In genomic region chr5:64147849-64148441, GRCh38 we compare ENCODE assay signal across 8 cellular contexts. TPM values are rescaled to one million over a fixed set of nuclear protein-coding genes. Genes with fewer than 3 reads are reported as not detected.
DNase-seq lines count a peak whose midpoint lies in the region; ATAC-seq and TF ChIP-seq lines count a peak whose summit lies in the region.

No MANE protein-coding gene starts in this region.

- H3K4me1 ChIP-seq in HEK293 (ENCODE audit: control insufficient read depth, insufficient read depth, low read length): no peaks in the 10 kb centered on the region
- H3K4me1 ChIP-seq in lung (ENCODE audit: control insufficient read depth in 2 of 2, insufficient read depth in 2 of 2, low read length in 2 of 2): peaks cover 0 to 3% of the 10 kb centered on the region in 2 donors

- DNase-seq in ELF-1 (ENCODE audit: low read depth, low spot score): peak; percentile 72
- peak; percentile 15 for DNase-seq in NCI-H82 treated with DMSO at 0.1 percent for 48 hours (lab: John Stamatoyannopoulos, UW; ENCODE audit: unreplicated experiment)
- DNase-seq in dermis microvascular lymphatic vessel endothelial cell (ENCODE audit: low read depth in 2 of 2): peak; percentile 33 to 45
- peak; percentile 56 for DNase-seq in lung (ENCODE audit: low spot score)

- CTCF ChIA-PET in HEK293 (lab: Yijun Ruan, JAX): interaction anchor here (0.6 to 4.1 kb wide), 35 partner anchors 8 to 1364 kb away, joined by 3 to 42 read pairs (median 4); no protein-coding TSS in a partner anchor

- H3K27ac ChIP-seq in HEK293 (ENCODE audit: extremely low read depth, low read depth, low read length): no peak overlapping the region
- no peak overlapping the region for H3K27ac ChIP-seq in lung (ENCODE audit: low read depth in 1 of 2, low read length in 1 of 2)

- POLR2A ChIA-PET in HEK293 (lab: Yijun Ruan, JAX): interaction anchor here (0.6 kb wide), 1 partner anchor 290 kb away, joined by 4 read pairs; no protein-coding TSS in a partner anchor

- no peak overlapping the region for H3K4me3 ChIP-seq in HEK293 (ENCODE audit: low read depth, low read length)
- no peak overlapping the region for H3K4me3 ChIP-seq in lung

- no peaks in the 10 kb centered on the region for H3K36me3 ChIP-seq in HEK293 (ENCODE audit: control insufficient read depth in 2 of 2, insufficient read depth in 1 of 2, low read length in 2 of 2)
- no peaks in the 10 kb centered on the region for H3K36me3 ChIP-seq in lung (ENCODE audit: control insufficient read depth in 2 of 2, insufficient read depth in 2 of 2, low read length in 2 of 2)

- H3K27me3 ChIP-seq in lung (ENCODE audit: control insufficient read depth, insufficient read depth): no peaks in the 10 kb centered on the region

- peak; percentile 64; the same call in 1 of the 2 replicates for TF ChIP-seq CTCF in HEK293 (tag by site-specific recombination; IDR thresholded peaks at IDR 0.05)
- TF ChIP-seq CTCF in lung (IDR thresholded peaks at IDR 0.05; ENCODE audit: control extremely low read depth, extremely low read depth): peak; percentile 41

- WGBS in lung, 2 donors: 18 to 28% methylated on average over 7 of the region's 7 CpGs

- ATAC-seq in lung (ENCODE audit: insufficient read depth, low FRiP score): peak; percentile 63
- ATAC-seq in GM21526 (IDR thresholded peaks at IDR 0.05; ENCODE audit: low FRiP score, unreplicated experiment): no peak
- no peak for ATAC-seq in GM18858 (IDR thresholded peaks at IDR 0.05; ENCODE audit: unreplicated experiment)
- no peak for ATAC-seq in HG03025 (IDR thresholded peaks at IDR 0.05; ENCODE audit: low FRiP score, unreplicated experiment)

- no peaks in the 10 kb centered on the region for H3K9me3 ChIP-seq in HEK293 (ENCODE audit: control insufficient read depth, insufficient read depth, low read depth, low read length)
- H3K9me3 ChIP-seq in lung (ENCODE audit: control insufficient read depth in 2 of 2, insufficient read depth in 1 of 2, low read length in 1 of 2): peaks cover 0 to 5% of the 10 kb centered on the region in 2 donors

TF ChIP-seq in HEK293, 187 proteins besides CTCF, POLR2A, EP300 and RAD21:
- TF ChIP-seq ZNF660 (tag by site-specific recombination; IDR thresholded peaks at IDR 0.05): peak; percentile 64
- TF ChIP-seq ZNF654 (tag by site-specific recombination; IDR thresholded peaks at IDR 0.05; ENCODE audit: low read depth): peak; percentile 91
- TF ChIP-seq, protein P1, sequence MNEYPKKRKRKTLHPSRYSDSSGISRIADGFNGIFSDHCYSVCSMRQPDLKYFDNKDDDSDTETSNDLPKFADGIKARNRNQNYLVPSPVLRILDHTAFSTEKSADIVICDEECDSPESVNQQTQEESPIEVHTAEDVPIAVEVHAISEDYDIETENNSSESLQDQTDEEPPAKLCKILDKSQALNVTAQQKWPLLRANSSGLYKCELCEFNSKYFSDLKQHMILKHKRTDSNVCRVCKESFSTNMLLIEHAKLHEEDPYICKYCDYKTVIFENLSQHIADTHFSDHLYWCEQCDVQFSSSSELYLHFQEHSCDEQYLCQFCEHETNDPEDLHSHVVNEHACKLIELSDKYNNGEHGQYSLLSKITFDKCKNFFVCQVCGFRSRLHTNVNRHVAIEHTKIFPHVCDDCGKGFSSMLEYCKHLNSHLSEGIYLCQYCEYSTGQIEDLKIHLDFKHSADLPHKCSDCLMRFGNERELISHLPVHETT (tag by site-specific recombination; IDR thresholded peaks at IDR 0.05): no peak
TF ChIP-seq in HEK293: peak in this region for 2.

RNA-seq across cellular contexts. Expression of gene RNF180, which starts 17.7 kb away (rescaled TPM):
- 1.2 and 2.9 TPM in 2 replicates for total RNA-seq in dermis microvascular lymphatic vessel endothelial cell
- 10 to 100 TPM; 10.3 to 24.4 TPM for total RNA-seq in lung
- 1 to 10 TPM; 1.4 to 2.2 TPM for polyA plus RNA-seq in lung

Comparison
In these comparisons a context has a peak if more than half of its experiments do, and no peak if none do; other contexts are left out.
1. DNase-seq: peak in every context shown above with its lines; median percentile 72 in ELF-1; 56 in lung; 39 in dermis microvascular lymphatic vessel endothelial cell; 15 in NCI-H82 treated with DMSO at 0.1 percent for 48 hours.